14 cellular contexts compared by ENCODE assay signal in the genomic region with DNA sequence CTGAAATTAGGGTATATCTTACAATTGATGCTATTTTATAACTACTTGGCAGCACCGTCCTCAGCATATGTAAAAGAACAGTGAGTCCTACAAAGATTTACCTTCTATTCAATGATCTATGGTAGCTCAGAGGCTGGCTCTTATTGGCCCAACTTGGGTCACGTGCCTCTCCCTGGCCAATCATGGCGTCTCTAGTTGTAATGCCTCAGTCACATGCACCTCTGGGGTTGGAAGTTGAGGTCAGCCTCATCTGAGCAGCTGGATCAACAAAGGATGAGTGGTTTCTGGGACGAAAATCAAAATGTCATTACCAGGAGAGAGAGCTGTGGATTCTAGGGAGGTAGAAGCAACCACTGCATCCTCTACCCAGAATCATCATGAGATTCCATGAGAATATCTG.
DNase-seq lines count a peak whose midpoint lies in the region; ATAC-seq and TF ChIP-seq lines count a peak whose summit lies in the region.
"Had no signal": no experiment of that assay in that cellular context is flagged by ENCODE, and none has a peak within 500 bp of the region (broad histone marks: within the 10 kb centered on the region; RNA-seq: fewer than 3 reads in every experiment).

No MANE protein-coding gene starts in this region.

- TF ChIP-seq CTCF in AG10803 (conservative IDR thresholded peaks at IDR 0.05; ENCODE audit: low read length) (no peak), brain microvascular endothelial cell (IDR thresholded peaks at IDR 0.05; ENCODE audit: low read depth, low read length, missing control alignments) (no peak)

- H3K4me3 Mint-ChIP-seq in activated T-cell treated with anti-CD3 and anti-CD28 coated beads, Interleukin-2, amount 50 U/mL, for 24 hours = no peak overlapping the region
- H3K4me3 Mint-ChIP-seq: CD4-positive, alpha-beta T cell; stimulated activated naive CD8-positive, alpha-beta T cell treated with anti-CD3 and anti-CD28 coated beads, Interleukin-15, Interleukin-2, amounts not matched to agents 100 ng/mL and 50 ng/mL, for 24 hours had no signal

- no peaks in the 10 kb centered on the region for H3K36me3 ChIP-seq in brain microvascular endothelial cell (replicated peaks)
- H3K36me3 ChIP-seq: gastrocnemius medialis had no signal

- H3K27me3 ChIP-seq in brain microvascular endothelial cell (replicated peaks) = peaks cover 5% of the 10 kb centered on the region

- H3K4me3 ChIP-seq in AG10803 (ENCODE audit: low read length) (no peak overlapping the region), brain microvascular endothelial cell (ENCODE audit: low read depth, low read length) (no peak overlapping the region)
- H3K4me3 ChIP-seq: gastrocnemius medialis had no signal

- no peak overlapping the region for H3K27ac Mint-ChIP-seq in activated T-cell treated with anti-CD3 and anti-CD28 coated beads, Interleukin-2, amount 50 U/mL, for 24 hours
- H3K27ac Mint-ChIP-seq: CD4-positive, alpha-beta T cell; stimulated activated naive CD8-positive, alpha-beta T cell treated with anti-CD3 and anti-CD28 coated beads, Interleukin-15, Interleukin-2, amounts not matched to agents 100 ng/mL and 50 ng/mL, for 24 hours had no signal

- H3K27me3 Mint-ChIP-seq in activated T-cell treated with anti-CD3 and anti-CD28 coated beads, Interleukin-2, amount 50 U/mL, for 24 hours = peaks cover 13% of the 10 kb centered on the region

- H3K4me1 Mint-ChIP-seq in activated T-cell treated with anti-CD3 and anti-CD28 coated beads, Interleukin-2, amount 50 U/mL, for 24 hours (ENCODE audit: low read depth) = peaks cover 9% of the 10 kb centered on the region

- in situ Hi-C loops in brain microvascular endothelial cell (cut with HindIII; ENCODE audit: low pct_ligation_motif_present, low sequenced_read_pairs) = no loop called here

- H3K27ac ChIP-seq in brain microvascular endothelial cell = no peak overlapping the region
- H3K27ac ChIP-seq: gastrocnemius medialis had no signal

- DNase-seq in AG10803 (ENCODE audit: low read depth) (peak; percentile 17), ELR (ENCODE audit: low read depth) (peak; percentile 28), NCI-H2196 treated with DMSO at 0.1 percent for 48 hours (lab: John Stamatoyannopoulos, UW; ENCODE audit: unreplicated experiment) (peak; percentile 74), brain microvascular endothelial cell (peak; percentile 37), UCSD-AML1 (lab: John Stamatoyannopoulos, UW; ENCODE audit: unreplicated experiment) (no peak)
- no peak for DNase-seq in activated naive CD4-positive, alpha-beta T cell (lab: John Stamatoyannopoulos, UW)
- no peak for DNase-seq in activated T-cell treated with anti-CD3 and anti-CD28 coated beads, Interleukin-2, amount 50 U/mL, for 24 hours
- DNase-seq: CD4-positive, alpha-beta T cell; dermis blood vessel endothelial cell; gastrocnemius medialis; islet precursor cell; NCI-H187 had no signal

- no peaks in the 10 kb centered on the region for H3K36me3 Mint-ChIP-seq in activated T-cell treated with anti-CD3 and anti-CD28 coated beads, Interleukin-2, amount 50 U/mL, for 24 hours (ENCODE audit: low read depth)

- H3K9me3 Mint-ChIP-seq in activated T-cell treated with anti-CD3 and anti-CD28 coated beads, Interleukin-2, amount 50 U/mL, for 24 hours = no peaks in the 10 kb centered on the region
- H3K9me3 Mint-ChIP-seq: CD4-positive, alpha-beta T cell; stimulated activated naive CD8-positive, alpha-beta T cell treated with anti-CD3 and anti-CD28 coated beads, Interleukin-15, Interleukin-2, amounts not matched to agents 100 ng/mL and 50 ng/mL, for 24 hours had no signal

- no peak for ATAC-seq in HG02763 (IDR thresholded peaks at IDR 0.05; ENCODE audit: unreplicated experiment)
- ATAC-seq: gastrocnemius medialis had no signal

Comparison
In these comparisons a context has a peak if more than half of its experiments do, and no peak if none do; other contexts are left out.
1. DNase-seq: peak in AG10803 (single experiment), ELR (single experiment), NCI-H2196 treated with DMSO at 0.1 percent for 48 hours (single experiment) and brain microvascular endothelial cell (single experiment); none in UCSD-AML1 (single experiment), activated naive CD4-positive, alpha-beta T cell (0 of 4) and activated T-cell treated with anti-CD3 and anti-CD28 coated beads, Interleukin-2, amount 50 U/mL, for 24 hours (single experiment).